24 cellular contexts compared by ENCODE assay signal in genomic region chr15:45064386-45064785, GRCh38. TPM values are rescaled to one million over a fixed set of nuclear protein-coding genes. Genes with fewer than 3 reads are reported as not detected.
DNase-seq lines count a peak whose midpoint lies in the region; ATAC-seq, FAIRE-seq and TF ChIP-seq lines count a peak whose summit lies in the region.
"Had no signal": no experiment of that assay in that cellular context is flagged by ENCODE, and none has a peak within 500 bp of the region (broad histone marks: within the 10 kb centered on the region; RNA-seq: fewer than 3 reads in every experiment).

No MANE protein-coding gene starts in this region.

- DNase-seq in Caco-2 = peak; percentile 88
- peak; percentile 22 for DNase-seq in MM.1S
- DNase-seq in HepG2 (ENCODE audit: low spot score) = peak; percentile 84
- DNase-seq in NCI-H2081 treated with DMSO at 0.1 percent for 48 hours (lab: John Stamatoyannopoulos, UW) = no peak
- no peak for DNase-seq in NCI-H345 (lab: John Stamatoyannopoulos, UW)
- DNase-seq in sciatic nerve (ENCODE audit: low spot score) = no peak
- DNase-seq: activated CD4-positive, alpha-beta memory T cell treated with anti-CD3 and anti-CD28 coated beads for 36 hours; activated T-cell treated with anti-CD3 and anti-CD28 coated beads, Interleukin-2, amount 50 U/mL, for 24 hours; AML-193; DMS 273 treated with DMSO at 0.1 percent for 48 hours; endodermal cell; glutamatergic neuron; HFFc6; NCI-H1105 treated with DMSO at 0.1 percent for 48 hours; NCI-H2171; RPMI8226 had no signal

- TF ChIP-seq CTCF in Caco-2 (IDR thresholded peaks at IDR 0.05; ENCODE audit: insufficient read depth in 1 of 2, low read depth in 1 of 2, low read length in 1 of 2, severe bottlenecking in 1 of 2, unreplicated experiment in 1 of 2) = no peak
- no peak for TF ChIP-seq CTCF in MM.1S (IDR thresholded peaks at IDR 0.05; ENCODE audit: low read length)
- no peak for TF ChIP-seq CTCF in HepG2 (CRISPR knock-in tag; IDR thresholded peaks at IDR 0.05)

- H2AFZ ChIP-seq in MM.1S (ENCODE audit: low read length) = no peak overlapping the region
- no peak overlapping the region for H2AFZ ChIP-seq in HepG2 (ENCODE audit: low read length)

- TF ChIP-seq POLR2A in HepG2 (IDR thresholded peaks at IDR 0.05; ENCODE audit: insufficient read depth in 1 of 2, low read depth in 2 of 2, low read length in 2 of 2) = no peak

- no peaks in the 10 kb centered on the region for H4K20me1 ChIP-seq in MM.1S (ENCODE audit: insufficient read depth, low read length)
- no peaks in the 10 kb centered on the region for H4K20me1 ChIP-seq in HepG2 (ENCODE audit: insufficient read depth, low read length)

- peaks cover 39% of the 10 kb centered on the region for H3K36me3 Mint-ChIP-seq in Caco-2 (ENCODE audit: insufficient read depth, unreplicated experiment)

- BruUV-seq in Caco-2 (replicated peaks; lab: Mats Ljungman, UMichigan) (no TSS peak), HepG2 (replicated peaks; lab: Mats Ljungman, UMichigan) (no TSS peak)

- no peak for FAIRE-seq in HepG2 (lab: Jason Lieb, UNC)
- FAIRE-seq: GM19239 had no signal

- H3K9ac ChIP-seq in MM.1S (ENCODE audit: low read length) (no peak overlapping the region), HepG2 (ENCODE audit: insufficient read depth, low read depth, low read length) (no peak overlapping the region)

- no peaks in the 10 kb centered on the region for H3K9me2 ChIP-seq in MM.1S (replicated peaks; ENCODE audit: insufficient read depth, low read length)

- H3K4me2 ChIP-seq in MM.1S (ENCODE audit: low read depth, low read length) = peak overlapping the region; percentile 51
- no peak overlapping the region for H3K4me2 ChIP-seq in HepG2 (ENCODE audit: low read depth, low read length)

- H3K4me1 Mint-ChIP-seq in Caco-2 (ENCODE audit: low read depth, unreplicated experiment) = peaks cover 14% of the 10 kb centered on the region
- H3K4me1 Mint-ChIP-seq: neural crest cell had no signal

- CTCF ChIA-PET in Caco-2 (lab: Charles Lee) = interaction anchor here (0.6 to 1.3 kb wide), 3 partner anchors 18 to 120 kb away, joined by 3 to 8 read pairs (median 3); no protein-coding TSS in a partner anchor
- CTCF ChIA-PET in HepG2 (lab: Yijun Ruan, JAX; ENCODE audit: low intra/inter-chr PET ratio, low total read pairs) = no interaction called here

- H3K27me3 Mint-ChIP-seq in Caco-2 (ENCODE audit: insufficient read depth, unreplicated experiment) = no peaks in the 10 kb centered on the region
- H3K27me3 Mint-ChIP-seq: activated CD4-positive, alpha-beta memory T cell treated with anti-CD3 and anti-CD28 coated beads for 36 hours; activated T-cell treated with anti-CD3 and anti-CD28 coated beads, Interleukin-2, amount 50 U/mL, for 24 hours; central memory CD8-positive, alpha-beta T cell had no signal

- TF ChIP-seq EP300 in HepG2 (IDR thresholded peaks at IDR 0.05; ENCODE audit: low read depth in 2 of 2, low read length in 2 of 2) (no peak), HepG2 (CRISPR knock-in tag; IDR thresholded peaks at IDR 0.05; ENCODE audit: borderline replicate concordance) (no peak)

- peaks cover 5% of the 10 kb centered on the region; the same call in 1 of the 2 replicates for H3K4me1 ChIP-seq in Caco-2
- H3K4me1 ChIP-seq in MM.1S (ENCODE audit: low read length) = peaks cover 18% of the 10 kb centered on the region
- no peaks in the 10 kb centered on the region for H3K4me1 ChIP-seq in esophagus (ENCODE audit: control insufficient read depth in 2 of 2, insufficient read depth in 2 of 2, low read length in 1 of 2)
- H3K4me1 ChIP-seq in HepG2 (ENCODE audit: insufficient read depth, low read length) = no peaks in the 10 kb centered on the region

- H3K4me3 ChIP-seq in Caco-2 (ENCODE audit: low read depth, low read length) = no peak overlapping the region
- no peak overlapping the region for H3K4me3 ChIP-seq in MM.1S (ENCODE audit: low read length)
- no peak overlapping the region for H3K4me3 ChIP-seq in esophagus (ENCODE audit: low read depth in 1 of 2, low read length in 2 of 2)
- no peak overlapping the region for H3K4me3 ChIP-seq in HepG2 (replicated peaks in 1 of 3; ENCODE audit: insufficient read depth in 1 of 3, low read depth in 2 of 3, low read length in 3 of 3)

- H3K27ac ChIP-seq in MM.1S (ENCODE audit: low read length) (peak overlapping the region; percentile 12; the same call in 1 of the 2 replicates), esophagus (ENCODE audit: low read depth in 2 of 2, low read length in 1 of 2) (peak overlapping the region; percentile 45 to 76), HepG2 (ENCODE audit: extremely low read length, insufficient read depth, low read length) (no peak overlapping the region)

- peak; percentile 42; the same call in 1 of the 3 replicates for ATAC-seq in HepG2
- ATAC-seq in GM21576 (IDR thresholded peaks at IDR 0.05; ENCODE audit: unreplicated experiment) = no peak
- ATAC-seq in sciatic nerve = no peak
- ATAC-seq: activated naive CD4-positive, alpha-beta T cell treated with anti-CD3 and anti-CD28 coated beads, Interleukin-2, amount 50 U/mL, for 72 hours had no signal

- H3K9me3 ChIP-seq in Caco-2 (no peaks in the 10 kb centered on the region), MM.1S (replicated peaks; ENCODE audit: insufficient read depth, low read length) (no peaks in the 10 kb centered on the region), esophagus (ENCODE audit: control insufficient read depth in 2 of 2, insufficient read depth in 1 of 2, low read depth in 1 of 2, low read length in 1 of 2) (no peaks in the 10 kb centered on the region), HepG2 (ENCODE audit: low read length) (no peaks in the 10 kb centered on the region)

- H3K79me2 ChIP-seq in MM.1S (ENCODE audit: low read length) = no peaks in the 10 kb centered on the region
- H3K79me2 ChIP-seq in HepG2 (ENCODE audit: insufficient read depth, low read length) = no peaks in the 10 kb centered on the region

- WGBS in esophagus, 2 donors = 50 to 52% methylated on average over 4 of the region's 4 CpGs
- WGBS in HepG2 (ENCODE audit: low lambda C conversion rate) = 74% methylated on average over 4 of the region's 4 CpGs

- H3K4me3 Mint-ChIP-seq in Caco-2 (ENCODE audit: unreplicated experiment) = no peak overlapping the region
- H3K4me3 Mint-ChIP-seq: activated CD4-positive, alpha-beta memory T cell treated with anti-CD3 and anti-CD28 coated beads for 36 hours; activated T-cell treated with anti-CD3 and anti-CD28 coated beads, Interleukin-2, amount 50 U/mL, for 24 hours; central memory CD8-positive, alpha-beta T cell; endodermal cell; HFFc6; neural crest cell had no signal

- in situ Hi-C loops in HepG2 (cut with HindIII; ENCODE audit: extremely low pct_ligation_motif_present, low pct_unique_long_range_greater_than_20kb) = loop anchor here (10.0 kb wide), 1 partner anchor 60 kb away; the partner anchor contains the start of genes DUOX1 and DUOXA1

- H3K27ac Mint-ChIP-seq in Caco-2 (ENCODE audit: unreplicated experiment) = peak overlapping the region; percentile 49
- H3K27ac Mint-ChIP-seq: activated CD4-positive, alpha-beta memory T cell treated with anti-CD3 and anti-CD28 coated beads for 36 hours; activated naive CD4-positive, alpha-beta T cell treated with anti-CD3 and anti-CD28 coated beads, Interleukin-2, amount 50 U/mL, for 72 hours; activated T-cell treated with anti-CD3 and anti-CD28 coated beads, Interleukin-2, amount 50 U/mL, for 24 hours; endodermal cell; HFFc6 had no signal

- H3F3A ChIP-seq in MM.1S (ENCODE audit: insufficient read depth, low read length) = no peaks in the 10 kb centered on the region

- intact Hi-C loops in Caco-2 (cut with micrococcal nuclease; ENCODE audit: unreplicated experiment) (loop anchor here (1.0 kb wide), 1 partner anchor 15 kb away; no protein-coding TSS in a partner anchor), HepG2 (cut with micrococcal nuclease; ENCODE audit: unreplicated experiment) (no loop called here), sciatic nerve (cut with DNase I) (no loop called here)

- H3K27me3 ChIP-seq in Caco-2 (replicated peaks; ENCODE audit: control insufficient read depth, insufficient read depth, low read length) = no peaks in the 10 kb centered on the region
- no peaks in the 10 kb centered on the region for H3K27me3 ChIP-seq in MM.1S (replicated peaks; ENCODE audit: insufficient read depth, low read length)
- H3K27me3 ChIP-seq in esophagus (ENCODE audit: control insufficient read depth in 1 of 2, insufficient read depth in 2 of 2, low read length in 2 of 2) = no peaks in the 10 kb centered on the region
- no peaks in the 10 kb centered on the region for H3K27me3 ChIP-seq in HepG2 (ENCODE audit: control insufficient read depth in 1 of 2, insufficient read depth in 2 of 2, low read length in 2 of 2)

- POLR2A ChIA-PET in Caco-2 (lab: Charles Lee) = no interaction called here
- POLR2A ChIA-PET in HepG2 (lab: Yijun Ruan, JAX) = no interaction called here

- no peak for TF ChIP-seq RAD21 in HepG2 (CRISPR knock-in tag; IDR thresholded peaks at IDR 0.05)

- H3K36me3 ChIP-seq in Caco-2 (ENCODE audit: control insufficient read depth, insufficient read depth, low read length) (no peaks in the 10 kb centered on the region; the same call in 1 of the 2 replicates), MM.1S (replicated peaks; ENCODE audit: insufficient read depth, low read length) (no peaks in the 10 kb centered on the region), esophagus (ENCODE audit: control insufficient read depth in 2 of 2, insufficient read depth in 2 of 2, low read length in 1 of 2) (peaks cover 0 to 2% of the 10 kb centered on the region in 2 donors), HepG2 (replicated peaks in 1 of 2; ENCODE audit: control insufficient read depth in 1 of 2, insufficient read depth in 2 of 2, low read length in 2 of 2) (peaks cover 7 to 23% of the 10 kb centered on the region in 2 experiments)

- H3K9me3 Mint-ChIP-seq in Caco-2 (ENCODE audit: unreplicated experiment) = no peaks in the 10 kb centered on the region
- H3K9me3 Mint-ChIP-seq: activated CD4-positive, alpha-beta memory T cell treated with anti-CD3 and anti-CD28 coated beads for 36 hours; activated naive CD4-positive, alpha-beta T cell treated with anti-CD3 and anti-CD28 coated beads, Interleukin-2, amount 50 U/mL, for 72 hours; activated T-cell treated with anti-CD3 and anti-CD28 coated beads, Interleukin-2, amount 50 U/mL, for 24 hours; central memory CD8-positive, alpha-beta T cell; endodermal cell; HFFc6; neural crest cell had no signal

RNA-seq across cellular contexts. Expression of gene SORD, which starts 41.4 kb away (rescaled TPM):
- total RNA-seq in Caco-2 (2022) (79.7 and 85.8 TPM in 2 replicates), HepG2 (2016; rRNA removed; fragmentation: Illumina TruSeq; extraction: Trizol) (59.1 and 104 TPM in 2 replicates), sciatic nerve (15.4 TPM)
- polyA plus RNA-seq in esophagus (10 to 100 TPM in 1 of 2 donors, 1 to 10 TPM in 1; 6.4 to 18.3 TPM), HepG2 (2011; rRNA removed) (73.1 and 95.3 TPM in 2 replicates)
- total RNA-seq in HepG2 (2016; cell fraction: cytosol; rRNA removed; fragmentation: Illumina TruSeq; extraction: Trizol; ENCODE audit: low read depth) = 7.1 and 7.4 TPM in 2 replicates
- total RNA-seq in HepG2 (2016; cell fraction: insoluble cytoplasmic fraction; rRNA removed; fragmentation: Illumina TruSeq; extraction: Trizol) = 59.7 and 103 TPM in 2 replicates
- 22.6 and 22.9 TPM in 2 replicates for total RNA-seq in HepG2 (2016; cell fraction: membrane; rRNA removed; fragmentation: Illumina TruSeq; extraction: Trizol)
- 46.4 and 52.3 TPM in 2 replicates for total RNA-seq in HepG2 (2016; cell fraction: nucleus; rRNA removed; fragmentation: Illumina TruSeq; extraction: Trizol)
- polyA plus RNA-seq in HepG2 (2011; cell fraction: cytosol; rRNA removed) = 78.7 and 91.6 TPM in 2 replicates
- polyA plus RNA-seq in HepG2 (2011; cell fraction: nucleus; rRNA removed) = 94.1 and 102 TPM in 2 replicates
- 74.2 and 78.2 TPM in 2 replicates for polyA plus RNA-seq in HepG2 (2012)
- polyA plus RNA-seq in HepG2 (2016; cell fraction: cytosol; fragmentation: Illumina TruSeq; extraction: Trizol; ENCODE audit: low read depth) = 10.6 and 11.4 TPM in 2 replicates
- 128 and 136 TPM in 2 replicates for polyA plus RNA-seq in HepG2 (2016; cell fraction: insoluble cytoplasmic fraction; fragmentation: Illumina TruSeq; extraction: Trizol; ENCODE audit: low read depth)
- 18.9 and 20.0 TPM in 2 replicates for polyA plus RNA-seq in HepG2 (2016; cell fraction: membrane; fragmentation: Illumina TruSeq; extraction: Trizol; ENCODE audit: low read depth)
- polyA plus RNA-seq in HepG2 (2016; cell fraction: nucleus; fragmentation: Illumina TruSeq; extraction: Trizol; ENCODE audit: insufficient read depth, low read depth) = 92.1 and 93.6 TPM in 2 replicates
- 117 and 252 TPM in 2 replicates for polyA minus RNA-seq in HepG2 (2011; rRNA and poly(A)+ RNA removed; ENCODE audit: low replicate concordance)
- polyA minus RNA-seq in HepG2 (2011; cell fraction: cytosol; rRNA and poly(A)+ RNA removed) = 46.5 and 50.3 TPM in 2 replicates
- 35.7 and 43.0 TPM in 2 replicates for polyA minus RNA-seq in HepG2 (2011; cell fraction: nucleus; rRNA and poly(A)+ RNA removed)

RNA-seq across cellular contexts. Expression of gene DUOX2, which starts 49.6 kb away (rescaled TPM):
- 6.9 and 8.3 TPM in 2 replicates for total RNA-seq in Caco-2 (2022)
- 10 to 100 TPM; 15.8 to 26.3 TPM for polyA plus RNA-seq in esophagus
- not detected in 2 replicates for total RNA-seq in HepG2 (2016; rRNA removed; fragmentation: Illumina TruSeq; extraction: Trizol)
- not detected in 2 replicates for total RNA-seq in HepG2 (2016; cell fraction: cytosol; rRNA removed; fragmentation: Illumina TruSeq; extraction: Trizol; ENCODE audit: low read depth)
- not detected in 2 replicates for total RNA-seq in HepG2 (2016; cell fraction: insoluble cytoplasmic fraction; rRNA removed; fragmentation: Illumina TruSeq; extraction: Trizol)
- total RNA-seq in HepG2 (2016; cell fraction: membrane; rRNA removed; fragmentation: Illumina TruSeq; extraction: Trizol) = not detected in 2 replicates
- total RNA-seq in HepG2 (2016; cell fraction: nucleus; rRNA removed; fragmentation: Illumina TruSeq; extraction: Trizol) = not detected in 2 replicates
- polyA plus RNA-seq in HepG2 (2011; rRNA removed) = 0.08 and 0.27 TPM in 2 replicates
- polyA plus RNA-seq in HepG2 (2011; cell fraction: cytosol; rRNA removed) = 0.04 and 0.06 TPM in 2 replicates
- polyA plus RNA-seq in HepG2 (2011; cell fraction: nucleus; rRNA removed) = 1.3 and 1.5 TPM in 2 replicates
- 0.09 and 0.39 TPM in 2 replicates for polyA plus RNA-seq in HepG2 (2012)
- polyA plus RNA-seq in HepG2 (2016; cell fraction: cytosol; fragmentation: Illumina TruSeq; extraction: Trizol; ENCODE audit: low read depth) = not detected in 2 replicates
- polyA plus RNA-seq in HepG2 (2016; cell fraction: insoluble cytoplasmic fraction; fragmentation: Illumina TruSeq; extraction: Trizol; ENCODE audit: low read depth) = not detected in 2 replicates
- not detected in 2 replicates for polyA plus RNA-seq in HepG2 (2016; cell fraction: membrane; fragmentation: Illumina TruSeq; extraction: Trizol; ENCODE audit: low read depth)
- polyA plus RNA-seq in HepG2 (2016; cell fraction: nucleus; fragmentation: Illumina TruSeq; extraction: Trizol; ENCODE audit: insufficient read depth, low read depth) = not detected in 2 replicates
- 0.02 and 0.16 TPM in 2 replicates for polyA minus RNA-seq in HepG2 (2011; rRNA and poly(A)+ RNA removed; ENCODE audit: low replicate concordance)
- polyA minus RNA-seq in HepG2 (2011; cell fraction: cytosol; rRNA and poly(A)+ RNA removed) = 0.09 and 0.30 TPM in 2 replicates
- 0.39 and 0.62 TPM in 2 replicates for polyA minus RNA-seq in HepG2 (2011; cell fraction: nucleus; rRNA and poly(A)+ RNA removed)
- total RNA-seq in sciatic nerve = 1.5 TPM
- total RNA-seq: HFFc6 had no signal

RNA-seq across cellular contexts. Expression of gene DUOXA2, which starts 49.7 kb away (rescaled TPM):
- 1.5 and 1.6 TPM in 2 replicates for total RNA-seq in Caco-2 (2022)
- 10 to 100 TPM in 1 of 2 donors, 1 to 10 TPM in 1; 8.4 to 39.1 TPM for polyA plus RNA-seq in esophagus
- total RNA-seq in HepG2 (2016; rRNA removed; fragmentation: Illumina TruSeq; extraction: Trizol) = not detected in 2 replicates
- not detected in 2 replicates for total RNA-seq in HepG2 (2016; cell fraction: cytosol; rRNA removed; fragmentation: Illumina TruSeq; extraction: Trizol; ENCODE audit: low read depth)
- total RNA-seq in HepG2 (2016; cell fraction: insoluble cytoplasmic fraction; rRNA removed; fragmentation: Illumina TruSeq; extraction: Trizol) = not detected in 2 replicates
- not detected in 2 replicates for total RNA-seq in HepG2 (2016; cell fraction: membrane; rRNA removed; fragmentation: Illumina TruSeq; extraction: Trizol)
- total RNA-seq in HepG2 (2016; cell fraction: nucleus; rRNA removed; fragmentation: Illumina TruSeq; extraction: Trizol) = not detected in 2 replicates
- 0.32 and 0.61 TPM in 2 replicates for polyA plus RNA-seq in HepG2 (2011; rRNA removed)
- polyA plus RNA-seq in HepG2 (2011; cell fraction: cytosol; rRNA removed) = 0.27 TPM in 2 replicates
- 0.90 and 1.2 TPM in 2 replicates for polyA plus RNA-seq in HepG2 (2011; cell fraction: nucleus; rRNA removed)
- 0.12 and 0.71 TPM in 2 replicates for polyA plus RNA-seq in HepG2 (2012)
- not detected in 2 replicates for polyA plus RNA-seq in HepG2 (2016; cell fraction: cytosol; fragmentation: Illumina TruSeq; extraction: Trizol; ENCODE audit: low read depth)
- polyA plus RNA-seq in HepG2 (2016; cell fraction: insoluble cytoplasmic fraction; fragmentation: Illumina TruSeq; extraction: Trizol; ENCODE audit: low read depth) = not detected in 2 replicates
- polyA plus RNA-seq in HepG2 (2016; cell fraction: membrane; fragmentation: Illumina TruSeq; extraction: Trizol; ENCODE audit: low read depth) = not detected in 2 replicates
- not detected in 2 replicates for polyA plus RNA-seq in HepG2 (2016; cell fraction: nucleus; fragmentation: Illumina TruSeq; extraction: Trizol; ENCODE audit: insufficient read depth, low read depth)
- polyA minus RNA-seq in HepG2 (2011; rRNA and poly(A)+ RNA removed; ENCODE audit: low replicate concordance) = 0.32 TPM in 1 of 2 replicates, not detected in the other
- polyA minus RNA-seq in HepG2 (2011; cell fraction: cytosol; rRNA and poly(A)+ RNA removed) = not detected in 2 replicates
- polyA minus RNA-seq in HepG2 (2011; cell fraction: nucleus; rRNA and poly(A)+ RNA removed) = 0.37 TPM in 1 of 2 replicates, not detected in the other
- not detected for total RNA-seq in sciatic nerve
- total RNA-seq: activated CD4-positive, alpha-beta memory T cell treated with anti-CD3 and anti-CD28 coated beads for 36 hours; activated naive CD4-positive, alpha-beta T cell treated with anti-CD3 and anti-CD28 coated beads, Interleukin-2, amount 50 U/mL, for 72 hours; endodermal cell; HFFc6; mesenteric fat pad; neural crest cell; subcutaneous adipose tissue had no signal

Comparison
In these comparisons a context has a peak if more than half of its experiments do, and no peak if none do; other contexts are left out.
1. DNase-seq: peak in Caco-2 (2 of 2), MM.1S (single experiment) and HepG2 (single experiment); none in NCI-H2081 treated with DMSO at 0.1 percent for 48 hours (single experiment), NCI-H345 (single experiment) and sciatic nerve (single experiment).